In genomic region chr17:56913867-56914640, GRCh38 we compare ENCODE assay signal across 8 cellular contexts. TPM values are rescaled to one million over a fixed set of nuclear protein-coding genes. Genes with fewer than 3 reads are reported as not detected.
DNase-seq lines count a peak whose midpoint lies in the region; ATAC-seq and TF ChIP-seq lines count a peak whose summit lies in the region.

TRIM25 (minus strand) TSS chr17:56914049; CDS start chr17:56913988, 61 bp downstream.

- H3K4me3 Mint-ChIP-seq in T-helper 1 cell treated with Interleukin-12 subunit alpha and Interleukin-12 subunit beta and Interleukin-4 antibody, amounts not matched to agents 30 μg/mL and 1 μg/mL, for 36 hours: peak within 1 kb of the TSS; percentile 93

- ATAC-seq in HG02852 (IDR thresholded peaks at IDR 0.05; ENCODE audit: unreplicated experiment): peak; percentile 66

- under 1% methylated on average over 50 of the region's 63 CpGs for WGBS in prostate gland
- WGBS in urinary bladder: under 1% methylated on average over 63 of the region's 63 CpGs

- in situ Hi-C loops in GM13976 (cut with MboI; ENCODE audit: low sequenced_read_pairs, unreplicated experiment): no loop called here

- intact Hi-C loops in left ventricle myocardium inferior (cut with micrococcal nuclease): no loop called here
- intact Hi-C loops in prostate gland (cut with DNase I): loop anchor here (5.0 kb wide), 2 partner anchors 48 to 82 kb away; partner anchors contain the start of genes C17orf67, COIL and DGKE

- H3K36me3 Mint-ChIP-seq in T-helper 1 cell treated with Interleukin-12 subunit alpha and Interleukin-12 subunit beta and Interleukin-4 antibody, amounts not matched to agents 30 μg/mL and 1 μg/mL, for 36 hours (ENCODE audit: low read depth): peaks cover 32% of the 10 kb centered on the region

- peaks cover 10% of the 10 kb centered on the region for H3K9me3 Mint-ChIP-seq in T-helper 1 cell treated with Interleukin-12 subunit alpha and Interleukin-12 subunit beta and Interleukin-4 antibody, amounts not matched to agents 30 μg/mL and 1 μg/mL, for 36 hours

- TF ChIP-seq POLR2A in prostate gland (IDR thresholded peaks at IDR 0.05): peak; percentile 99

- H3K9me3 ChIP-seq in left ventricle myocardium inferior (replicated peaks) (no peaks in the 10 kb centered on the region), prostate gland (no peaks in the 10 kb centered on the region)

- H3K4me1 Mint-ChIP-seq in T-helper 1 cell treated with Interleukin-12 subunit alpha and Interleukin-12 subunit beta and Interleukin-4 antibody, amounts not matched to agents 30 μg/mL and 1 μg/mL, for 36 hours (ENCODE audit: low read depth): peaks cover 45% of the 10 kb centered on the region

- H3K4me1 ChIP-seq in left ventricle myocardium inferior (peaks cover 71% of the 10 kb centered on the region), prostate gland (replicated peaks) (peaks cover under 1% of the 10 kb centered on the region), urinary bladder (ENCODE audit: insufficient read depth) (no peaks in the 10 kb centered on the region)

- H3K27ac Mint-ChIP-seq in T-helper 1 cell treated with Interleukin-12 subunit alpha and Interleukin-12 subunit beta and Interleukin-4 antibody, amounts not matched to agents 30 μg/mL and 1 μg/mL, for 36 hours: peak within 1 kb of the TSS; percentile 91

- peak within 1 kb of the TSS; percentile 96 for H3K27ac ChIP-seq in left ventricle myocardium inferior (replicated peaks)
- H3K27ac ChIP-seq in prostate gland: peak within 1 kb of the TSS; percentile 78 to 87
- peak within 1 kb of the TSS; percentile 95 for H3K27ac ChIP-seq in urinary bladder (ENCODE audit: low read depth)

- H3K36me3 ChIP-seq in left ventricle myocardium inferior (no peaks in the 10 kb centered on the region), prostate gland (no peaks in the 10 kb centered on the region), urinary bladder (ENCODE audit: insufficient read depth) (no peaks in the 10 kb centered on the region)

- H3K4me3 ChIP-seq in left ventricle myocardium inferior: peak within 1 kb of the TSS; percentile 95
- H3K4me3 ChIP-seq in prostate gland: peak within 1 kb of the TSS; percentile 55 to 68
- H3K4me3 ChIP-seq in urinary bladder (ENCODE audit: low read depth, low read length): peak within 1 kb of the TSS; percentile 58

- no peaks in the 10 kb centered on the region for H3K27me3 ChIP-seq in left ventricle myocardium inferior (ENCODE audit: low read depth)
- no peaks in the 10 kb centered on the region for H3K27me3 ChIP-seq in prostate gland (replicated peaks; ENCODE audit: insufficient read depth)

- no peaks in the 10 kb centered on the region for H3K27me3 Mint-ChIP-seq in T-helper 1 cell treated with Interleukin-12 subunit alpha and Interleukin-12 subunit beta and Interleukin-4 antibody, amounts not matched to agents 30 μg/mL and 1 μg/mL, for 36 hours (ENCODE audit: low read depth)

- TF ChIP-seq CTCF in GM13976 (IDR thresholded peaks at IDR 0.05; ENCODE audit: borderline replicate concordance, control extremely low read depth, extremely low read depth, insufficient read depth, missing control alignments): no peak
- TF ChIP-seq CTCF in left ventricle myocardium inferior (IDR thresholded peaks at IDR 0.05; ENCODE audit: borderline replicate concordance): no peak
- TF ChIP-seq CTCF in prostate gland (IDR thresholded peaks at IDR 0.05): peak in 1 of 4 experiments; percentile 12

- DNase-seq in GM13976 (ENCODE audit: low spot score) (peak; percentile 97), NCI-H1694 (lab: John Stamatoyannopoulos, UW) (peak; percentile 55), amniotic stem cell (lab: John Stamatoyannopoulos, UW) (peak; percentile 91), left ventricle myocardium inferior (peak; percentile 95), prostate gland (ENCODE audit: low spot score) (peak; percentile 95)

RNA-seq across cellular contexts. Expression of gene TRIM25, which starts in this region (rescaled TPM):
- total RNA-seq in left ventricle myocardium inferior (17.2 TPM), prostate gland (10 to 100 TPM; 28.7 to 49.0 TPM), urinary bladder (17.1 TPM)
- polyA plus RNA-seq in urinary bladder: 17.7 TPM

Comparison
In these comparisons a context has a peak if more than half of its experiments do, and no peak if none do; other contexts are left out.
1. Peak in every context shown above with its lines: DNase-seq, ATAC-seq, H3K4me3 ChIP-seq and H3K27ac ChIP-seq.